Comparison of ENCODE assay signal across 8 cellular contexts in genomic region chr9:98108540-98109031, GRCh38. TPM values are rescaled to one million over a fixed set of nuclear protein-coding genes. Genes with fewer than 3 reads are reported as not detected.
DNase-seq lines count a peak whose midpoint lies in the region; ATAC-seq and TF ChIP-seq lines count a peak whose summit lies in the region.

No MANE protein-coding gene starts in this region.

- no peak overlapping the region for H3K4me3 ChIP-seq in GM06990 (replicated peaks; ENCODE audit: low read depth, low read length)
- H3K4me3 ChIP-seq in BE2C (ENCODE audit: low read depth, low read length): no peak overlapping the region

- H3K36me3 ChIP-seq in GM06990 (ENCODE audit: control insufficient read depth, insufficient read depth, low read length) (peaks cover 9% of the 10 kb centered on the region), BE2C (peaks cover 35% of the 10 kb centered on the region)

- peak overlapping the region; percentile 62 to 66 for H3K4me3 Mint-ChIP-seq in effector memory CD8-positive, alpha-beta T cell

- peak; percentile 73 for DNase-seq in GM06990 (ENCODE audit: extremely low read depth, insufficient read length)
- peak; percentile 58 for DNase-seq in GM20000 (ENCODE audit: low spot score)
- DNase-seq in effector memory CD8-positive, alpha-beta T cell: peak; percentile 32 to 52 (median 33)
- DNase-seq in NCI-H187 treated with DMSO at 0.1 percent for 48 hours (lab: John Stamatoyannopoulos, UW): no peak
- DNase-seq in cortex of kidney (lab: John Stamatoyannopoulos, UW): no peak
- no peak for DNase-seq in globus pallidus (ENCODE audit: low spot score)
- DNase-seq in BE2C: no peak

- H3K4me1 Mint-ChIP-seq in effector memory CD8-positive, alpha-beta T cell (ENCODE audit: low read depth in 2 of 2): peaks cover 48 to 74% of the 10 kb centered on the region in 2 donors

- no peaks in the 10 kb centered on the region for H3K27me3 Mint-ChIP-seq in effector memory CD8-positive, alpha-beta T cell

- peak overlapping the region; percentile 89 to 97 for H3K27ac Mint-ChIP-seq in effector memory CD8-positive, alpha-beta T cell

- peak; percentile 64 for ATAC-seq in HG03571 (IDR thresholded peaks at IDR 0.05; ENCODE audit: unreplicated experiment)
- ATAC-seq in effector memory CD8-positive, alpha-beta T cell (replicated peaks): peak; percentile 91

- peaks cover 46% of the 10 kb centered on the region for H3K36me3 Mint-ChIP-seq in effector memory CD8-positive, alpha-beta T cell (ENCODE audit: insufficient read depth)

- H3K9me3 Mint-ChIP-seq in effector memory CD8-positive, alpha-beta T cell: no peaks in the 10 kb centered on the region

- no peaks in the 10 kb centered on the region for H3K4me1 ChIP-seq in BE2C

- no peak for TF ChIP-seq CTCF in GM06990 (IDR thresholded peaks at IDR 0.05; ENCODE audit: insufficient read depth, low read length, poor library complexity, severe bottlenecking)
- no peak for TF ChIP-seq CTCF in GM20000 (IDR thresholded peaks at IDR 0.05; ENCODE audit: extremely low read depth, missing control alignments)
- TF ChIP-seq CTCF in BE2C (IDR thresholded peaks at IDR 0.05; ENCODE audit: low read depth, low read length): no peak

- H3K27me3 ChIP-seq in GM06990 (replicated peaks; ENCODE audit: control insufficient read depth, insufficient read depth, low read length) (no peaks in the 10 kb centered on the region), BE2C (no peaks in the 10 kb centered on the region)

- H3K9me3 ChIP-seq in BE2C: no peaks in the 10 kb centered on the region

RNA-seq across cellular contexts. Expression of gene TRIM14, which starts 10.4 kb away (rescaled TPM):
- polyA plus RNA-seq in BE2C (2012; ENCODE audit: insufficient read depth, insufficient read length, low read depth): 39.1 TPM

RNA-seq across cellular contexts. Expression of gene NANS, which starts 52.1 kb away (rescaled TPM):
- 83.3 TPM for polyA plus RNA-seq in BE2C (2012; ENCODE audit: insufficient read depth, insufficient read length, low read depth)

Comparison
In these comparisons a context has a peak if more than half of its experiments do, and no peak if none do; other contexts are left out.
1. DNase-seq: peak in GM06990 (single experiment), GM20000 (single experiment) and effector memory CD8-positive, alpha-beta T cell (3 of 3); none in NCI-H187 treated with DMSO at 0.1 percent for 48 hours (single experiment), cortex of kidney (single experiment), globus pallidus (single experiment) and BE2C (single experiment).